1 cellular context compared by ENCODE assay signal in genomic region chr14:99502989-99503421, GRCh38.
TF ChIP-seq lines count a peak whose summit lies in the region.

No MANE protein-coding gene starts in this region.

TF ChIP-seq in HepG2, 621 proteins besides CTCF, POLR2A, EP300 and RAD21:
- no peak for TF ChIP-seq CEBPG (CRISPR knock-in tag; IDR thresholded peaks at IDR 0.05)
- peak; percentile 54 for TF ChIP-seq AGO2 (optimal IDR thresholded peaks at IDR 0.05; ENCODE audit: low read depth, low read length)
